In the genomic region with DNA sequence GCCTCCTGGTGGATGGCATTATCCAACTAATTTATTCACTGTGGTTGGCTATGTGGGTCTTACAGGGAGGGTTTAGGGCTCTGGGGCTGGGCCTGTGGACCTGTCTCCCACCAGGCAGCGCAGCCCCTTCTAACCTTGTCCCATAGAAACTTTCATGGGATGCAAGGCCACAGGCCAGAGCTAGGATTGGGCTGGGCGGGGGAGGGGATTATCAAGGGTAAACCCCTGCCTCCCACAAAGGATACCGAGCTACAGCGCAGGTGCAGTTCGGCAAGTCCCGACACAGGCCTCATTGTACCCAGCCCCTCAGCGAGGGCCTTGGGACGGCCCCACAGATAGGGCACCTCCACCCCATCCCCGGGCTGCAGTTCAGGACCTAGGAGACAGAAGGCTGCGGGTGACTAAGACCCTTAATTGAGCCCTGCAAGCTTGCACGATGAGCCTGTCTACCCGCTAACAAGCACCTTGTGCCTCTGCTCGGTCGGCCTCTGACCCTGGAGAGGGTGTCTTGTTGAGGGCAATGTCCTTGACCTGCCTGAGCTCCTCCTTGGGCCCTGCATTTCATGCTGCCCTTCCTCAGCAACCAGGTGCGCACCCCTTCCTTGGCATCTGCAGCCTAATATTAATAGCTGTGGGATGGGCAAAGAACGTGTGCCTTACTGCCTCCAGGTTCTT, we compare ENCODE assay signal across 21 cellular contexts. TPM values are rescaled to one million over a fixed set of nuclear protein-coding genes. Genes with fewer than 3 reads are reported as not detected.
DNase-seq lines count a peak whose midpoint lies in the region; ATAC-seq and TF ChIP-seq lines count a peak whose summit lies in the region.
"Had no signal": no experiment of that assay in that cellular context is flagged by ENCODE, and none has a peak within 500 bp of the region (broad histone marks: within the 10 kb centered on the region; RNA-seq: fewer than 3 reads in every experiment).

No MANE protein-coding gene starts in this region.

- peaks cover 82% of the 10 kb centered on the region for H3K4me1 Mint-ChIP-seq in dendritic cell treated with granulocyte-macrophage colony-stimulating factor and Interleukin-4, amounts not matched to agents 40 ng/mL and 50 ng/mL, for 4 days (ENCODE audit: low read depth)
- peaks cover 26% of the 10 kb centered on the region for H3K4me1 Mint-ChIP-seq in stimulated activated effector memory CD8-positive, alpha-beta T cell treated with anti-CD3 and anti-CD28 coated beads, Interleukin-12 subunit alpha, Interleukin-12 subunit beta, amount 100 ng/mL, for 72 hours

- H3K56ac ChIP-seq in mesendoderm (ENCODE audit: low read length): no peak overlapping the region

- H3K4me1 ChIP-seq in mesendoderm (ENCODE audit: control insufficient read depth, low read depth, low read length) (peaks cover 12% of the 10 kb centered on the region), tibial artery (peaks cover 15 to 85% (median 60%) of the 10 kb centered on the region in 4 donors)

- H3K4ac ChIP-seq in mesendoderm (ENCODE audit: low read depth, low read length): no peak overlapping the region

- no peak for ATAC-seq in stimulated activated effector memory CD8-positive, alpha-beta T cell treated with anti-CD3 and anti-CD28 coated beads, Interleukin-12 subunit alpha, Interleukin-12 subunit beta, amount 100 ng/mL, for 72 hours
- ATAC-seq in GM19328 (IDR thresholded peaks at IDR 0.05; ENCODE audit: unreplicated experiment): no peak
- ATAC-seq: esophagus mucosa; GM23338; natural killer cell treated with Interleukin-12 subunit alpha and Interleukin-12 subunit beta and Interleukin-15 and Interleukin-18, amount 100 ng/mL, for 72 hours had no signal

- no peak overlapping the region for H2BK120ac ChIP-seq in mesendoderm (ENCODE audit: low read depth, low read length)

- H3K36me3 ChIP-seq in H7 (replicated peaks; ENCODE audit: control insufficient read depth, insufficient read depth, low read length) (no peaks in the 10 kb centered on the region), mesendoderm (ENCODE audit: control insufficient read depth, insufficient read depth, low read length) (no peaks in the 10 kb centered on the region), tibial artery (no peaks in the 10 kb centered on the region)
- H3K36me3 ChIP-seq: prostate gland had no signal

- H3K4me2 ChIP-seq in mesendoderm (ENCODE audit: low read length): no peak overlapping the region
- H3K4me2 ChIP-seq: GM23338 had no signal

- H3K27ac Mint-ChIP-seq in dendritic cell treated with granulocyte-macrophage colony-stimulating factor and Interleukin-4, amounts not matched to agents 40 ng/mL and 50 ng/mL, for 4 days: peak overlapping the region; percentile 97
- no peak overlapping the region for H3K27ac Mint-ChIP-seq in stimulated activated effector memory CD8-positive, alpha-beta T cell treated with anti-CD3 and anti-CD28 coated beads, Interleukin-12 subunit alpha, Interleukin-12 subunit beta, amount 100 ng/mL, for 72 hours
- H3K27ac Mint-ChIP-seq: GM23338 had no signal

- no peaks in the 10 kb centered on the region for H3K79me2 ChIP-seq in mesendoderm (ENCODE audit: control insufficient read depth, insufficient read depth, low read length)

- H4K5ac ChIP-seq in mesendoderm (ENCODE audit: low read length): no peak overlapping the region

- no peaks in the 10 kb centered on the region for H3K79me1 ChIP-seq in mesendoderm (ENCODE audit: low read length)

- no peak overlapping the region for H4K8ac ChIP-seq in mesendoderm (ENCODE audit: low read depth, low read length)

- no peak overlapping the region for H3K9ac ChIP-seq in mesendoderm (ENCODE audit: low read length)

- intact Hi-C loops in dendritic cell treated with granulocyte-macrophage colony-stimulating factor and Interleukin-4, amounts not matched to agents 40 ng/mL and 50 ng/mL, for 4 days (cut with micrococcal nuclease): no loop called here
- intact Hi-C loops in tibial artery (cut with DNase I; ENCODE audit: low total_unique reads): loop anchor here (10.0 kb wide), 1 partner anchor 294 kb away; a partner anchor contains a TSS

- H3K23ac ChIP-seq in mesendoderm (ENCODE audit: low read length): no peak overlapping the region

- WGBS in mesendoderm (ENCODE audit: extremely low coverage, insufficient coverage, low lambda C conversion rate): no CpG with 5 or more reads among the region's 16 CpGs

- no peaks in the 10 kb centered on the region for H3K27me3 ChIP-seq in H7 (ENCODE audit: control insufficient read depth, insufficient read depth, low read length)
- H3K27me3 ChIP-seq in mesendoderm (ENCODE audit: insufficient read depth, low read length, poor library complexity): no peaks in the 10 kb centered on the region
- no peaks in the 10 kb centered on the region for H3K27me3 ChIP-seq in tibial artery

- H3K9me3 Mint-ChIP-seq in dendritic cell treated with granulocyte-macrophage colony-stimulating factor and Interleukin-4, amounts not matched to agents 40 ng/mL and 50 ng/mL, for 4 days: no peaks in the 10 kb centered on the region
- H3K9me3 Mint-ChIP-seq in stimulated activated effector memory CD8-positive, alpha-beta T cell treated with anti-CD3 and anti-CD28 coated beads, Interleukin-12 subunit alpha, Interleukin-12 subunit beta, amount 100 ng/mL, for 72 hours: no peaks in the 10 kb centered on the region
- H3K9me3 Mint-ChIP-seq: activated CD4-positive, alpha-beta T cell treated with anti-CD3 and anti-CD28 coated beads, Interleukin-2, amount 10 ng/mL, durations not matched to agents 24 days and 14 days; GM23338; natural killer cell treated with Interleukin-12 subunit alpha and Interleukin-12 subunit beta and Interleukin-15 and Interleukin-18, amount 100 ng/mL, for 72 hours had no signal

- H3K9me3 ChIP-seq in tibial artery: no peaks in the 10 kb centered on the region
- H3K9me3 ChIP-seq: Caco-2, prostate gland had no signal

- no peak overlapping the region for H3K27ac ChIP-seq in mesendoderm (ENCODE audit: low read depth, low read length)
- H3K27ac ChIP-seq in tibial artery: peak overlapping the region; percentile 92 to 98

- no peak overlapping the region for H3K4me3 Mint-ChIP-seq in dendritic cell treated with granulocyte-macrophage colony-stimulating factor and Interleukin-4, amounts not matched to agents 40 ng/mL and 50 ng/mL, for 4 days
- no peak overlapping the region for H3K4me3 Mint-ChIP-seq in stimulated activated effector memory CD8-positive, alpha-beta T cell treated with anti-CD3 and anti-CD28 coated beads, Interleukin-12 subunit alpha, Interleukin-12 subunit beta, amount 100 ng/mL, for 72 hours
- H3K4me3 Mint-ChIP-seq: activated CD4-positive, alpha-beta T cell treated with anti-CD3 and anti-CD28 coated beads, Interleukin-2, amount 10 ng/mL, durations not matched to agents 24 days and 14 days; GM23338 had no signal

- H3K36me3 Mint-ChIP-seq in dendritic cell treated with granulocyte-macrophage colony-stimulating factor and Interleukin-4, amounts not matched to agents 40 ng/mL and 50 ng/mL, for 4 days (ENCODE audit: low read depth): no peaks in the 10 kb centered on the region
- H3K36me3 Mint-ChIP-seq in stimulated activated effector memory CD8-positive, alpha-beta T cell treated with anti-CD3 and anti-CD28 coated beads, Interleukin-12 subunit alpha, Interleukin-12 subunit beta, amount 100 ng/mL, for 72 hours: no peaks in the 10 kb centered on the region
- H3K36me3 Mint-ChIP-seq: natural killer cell treated with Interleukin-12 subunit alpha and Interleukin-12 subunit beta and Interleukin-15 and Interleukin-18, amount 100 ng/mL, for 72 hours had no signal

- H3K27me3 Mint-ChIP-seq in dendritic cell treated with granulocyte-macrophage colony-stimulating factor and Interleukin-4, amounts not matched to agents 40 ng/mL and 50 ng/mL, for 4 days: no peaks in the 10 kb centered on the region
- H3K27me3 Mint-ChIP-seq: activated CD4-positive, alpha-beta T cell treated with anti-CD3 and anti-CD28 coated beads, Interleukin-2, amount 10 ng/mL, durations not matched to agents 24 days and 14 days; natural killer cell treated with Interleukin-12 subunit alpha and Interleukin-12 subunit beta and Interleukin-15 and Interleukin-18, amount 100 ng/mL, for 72 hours had no signal

- H2BK15ac ChIP-seq in mesendoderm (replicated peaks; ENCODE audit: low read depth): no peak overlapping the region

- H2AK5ac ChIP-seq in mesendoderm (ENCODE audit: low read length): peak overlapping the region; percentile 6

- DNase-seq in H7 (peak; percentile 20), mesendoderm (no peak), tibial artery (no peak), C1 segment of cervical spinal cord (lab: John Stamatoyannopoulos, UW) (no peak)
- no peak for DNase-seq in stimulated activated effector memory CD8-positive, alpha-beta T cell treated with anti-CD3 and anti-CD28 coated beads, Interleukin-12 subunit alpha, Interleukin-12 subunit beta, amount 100 ng/mL, for 72 hours (ENCODE audit: low spot score in 2 of 2)
- DNase-seq: activated CD4-positive, alpha-beta T cell treated with anti-CD3 and anti-CD28 coated beads, Interleukin-2, amount 10 ng/mL, durations not matched to agents 24 days and 14 days; activated naive CD4-positive, alpha-beta T cell treated with Interleukin-2 at 50 U/mL for 16 hours; aorta; Caco-2; central memory CD4-positive, alpha-beta T cell; effector CD8-positive, alpha-beta T cell; NCI-H1092; NCI-H2081 treated with DMSO at 0.1 percent for 48 hours; small intestine; stimulated activated CD4-positive, alpha-beta T cell treated with anti-CD3 and anti-CD28 coated beads, Interleukin-4, amount 100 ng/mL, for 24 hours had no signal

- no peak overlapping the region for H3K18ac ChIP-seq in mesendoderm (ENCODE audit: low read length)

- H2BK5ac ChIP-seq in mesendoderm (ENCODE audit: low read length): no peak overlapping the region

- no peak for TF ChIP-seq CTCF in tibial artery (IDR thresholded peaks at IDR 0.05)

- H3K4me3 ChIP-seq in H7 (ENCODE audit: insufficient read depth, low read depth, low read length): no peak overlapping the region
- H3K4me3 ChIP-seq in mesendoderm (ENCODE audit: low read length): no peak overlapping the region
- H3K4me3 ChIP-seq in tibial artery: no peak overlapping the region
- H3K4me3 ChIP-seq: GM23338, prostate gland had no signal

RNA-seq across cellular contexts. Expression of a gene that starts 46.7 kb away (rescaled TPM):
- total RNA-seq in H7 (2014; rRNA removed; shearing (Covaris generic)): 206 and 232 TPM in 2 replicates
- 410 TPM for polyA plus RNA-seq in mesendoderm (2013, experiment 1 of 2)
- polyA plus RNA-seq in mesendoderm (2013, experiment 2 of 2): 407 TPM
